8 cellular contexts compared by ENCODE assay signal in genomic region chr1:64469121-64469520, GRCh38. TPM values are rescaled to one million over a fixed set of nuclear protein-coding genes. Genes with fewer than 3 reads are reported as not detected.
DNase-seq lines count a peak whose midpoint lies in the region; TF ChIP-seq lines count a peak whose summit lies in the region.

No MANE protein-coding gene starts in this region.

- H3K9me3 ChIP-seq in tibial artery (no peaks in the 10 kb centered on the region), Peyer's patch (no peaks in the 10 kb centered on the region)

- no peaks in the 10 kb centered on the region for H3K9me3 Mint-ChIP-seq in activated naive CD4-positive, alpha-beta T cell treated with anti-CD3 and anti-CD28 coated beads, Interleukin-2, amount 10 ng/mL, durations not matched to agents 7 days and 5 days
- no peaks in the 10 kb centered on the region for H3K9me3 Mint-ChIP-seq in activated T-helper 1 cell treated with anti-CD3 and anti-CD28 coated beads, Interleukin-12 subunit alpha, Interleukin-12 subunit beta, Interleukin-2, Interleukin-4 antibody, amounts not matched to agents 30 ng/mL and 10 ng/mL and 1 ng/mL, durations not matched to agents 14 hours and 24 hours and 36 hours
- peaks cover 0 to 5% (median 0%) of the 10 kb centered on the region in 6 donors for H3K9me3 Mint-ChIP-seq in immature natural killer cell

- peaks cover 2% of the 10 kb centered on the region for H3K36me3 Mint-ChIP-seq in activated naive CD4-positive, alpha-beta T cell treated with anti-CD3 and anti-CD28 coated beads, Interleukin-2, amount 10 ng/mL, durations not matched to agents 7 days and 5 days
- H3K36me3 Mint-ChIP-seq in activated T-helper 1 cell treated with anti-CD3 and anti-CD28 coated beads, Interleukin-12 subunit alpha, Interleukin-12 subunit beta, Interleukin-2, Interleukin-4 antibody, amounts not matched to agents 30 ng/mL and 10 ng/mL and 1 ng/mL, durations not matched to agents 14 hours and 24 hours and 36 hours (ENCODE audit: low read depth): no peaks in the 10 kb centered on the region
- H3K36me3 Mint-ChIP-seq in immature natural killer cell: no peaks in the 10 kb centered on the region

- H3K4me3 Mint-ChIP-seq in activated naive CD4-positive, alpha-beta T cell treated with anti-CD3 and anti-CD28 coated beads, Interleukin-2, amount 10 ng/mL, durations not matched to agents 7 days and 5 days: peak overlapping the region; percentile 56
- peak overlapping the region; percentile 41 for H3K4me3 Mint-ChIP-seq in activated T-helper 1 cell treated with anti-CD3 and anti-CD28 coated beads, Interleukin-12 subunit alpha, Interleukin-12 subunit beta, Interleukin-2, Interleukin-4 antibody, amounts not matched to agents 30 ng/mL and 10 ng/mL and 1 ng/mL, durations not matched to agents 14 hours and 24 hours and 36 hours
- peak overlapping the region in 3 of 5 donors; percentile 8 to 34 (median 8) for H3K4me3 Mint-ChIP-seq in immature natural killer cell

- H3K27ac ChIP-seq in tibial artery (no peak overlapping the region), Peyer's patch (no peak overlapping the region)

- intact Hi-C loops in activated T-helper 1 cell treated with anti-CD3 and anti-CD28 coated beads, Interleukin-12 subunit alpha, Interleukin-12 subunit beta, Interleukin-2, Interleukin-4 antibody, amounts not matched to agents 30 ng/mL and 10 ng/mL and 1 ng/mL, durations not matched to agents 14 hours and 24 hours and 36 hours (cut with micrococcal nuclease): no loop called here
- intact Hi-C loops in tibial artery (cut with DNase I; ENCODE audit: low total_unique reads): no loop called here

- no peaks in the 10 kb centered on the region for H3K27me3 ChIP-seq in tibial artery
- peaks cover 0 to 8% of the 10 kb centered on the region in 2 donors for H3K27me3 ChIP-seq in Peyer's patch

- H3K4me3 ChIP-seq in tibial artery (peak overlapping the region; percentile 73 to 87), Peyer's patch (no peak overlapping the region)

- no peak for TF ChIP-seq POLR2A in Peyer's patch (IDR thresholded peaks at IDR 0.05)

- H3K4me1 ChIP-seq in tibial artery: peaks cover 0 to 25% (median 11%) of the 10 kb centered on the region in 4 donors
- peaks cover 0 to 11% (median 6%) of the 10 kb centered on the region in 4 donors for H3K4me1 ChIP-seq in Peyer's patch

- H3K27ac Mint-ChIP-seq in activated naive CD4-positive, alpha-beta T cell treated with anti-CD3 and anti-CD28 coated beads, Interleukin-2, amount 10 ng/mL, durations not matched to agents 7 days and 5 days: no peak overlapping the region
- no peak overlapping the region for H3K27ac Mint-ChIP-seq in activated T-helper 1 cell treated with anti-CD3 and anti-CD28 coated beads, Interleukin-12 subunit alpha, Interleukin-12 subunit beta, Interleukin-2, Interleukin-4 antibody, amounts not matched to agents 30 ng/mL and 10 ng/mL and 1 ng/mL, durations not matched to agents 14 hours and 24 hours and 36 hours
- H3K27ac Mint-ChIP-seq in immature natural killer cell: no peak overlapping the region

- peaks cover 18% of the 10 kb centered on the region for H3K4me1 Mint-ChIP-seq in activated naive CD4-positive, alpha-beta T cell treated with anti-CD3 and anti-CD28 coated beads, Interleukin-2, amount 10 ng/mL, durations not matched to agents 7 days and 5 days
- peaks cover 11% of the 10 kb centered on the region for H3K4me1 Mint-ChIP-seq in activated T-helper 1 cell treated with anti-CD3 and anti-CD28 coated beads, Interleukin-12 subunit alpha, Interleukin-12 subunit beta, Interleukin-2, Interleukin-4 antibody, amounts not matched to agents 30 ng/mL and 10 ng/mL and 1 ng/mL, durations not matched to agents 14 hours and 24 hours and 36 hours (ENCODE audit: low read depth)
- peaks cover 11 to 23% of the 10 kb centered on the region in 2 donors for H3K4me1 Mint-ChIP-seq in immature natural killer cell

- H3K27me3 Mint-ChIP-seq in activated naive CD4-positive, alpha-beta T cell treated with anti-CD3 and anti-CD28 coated beads, Interleukin-2, amount 10 ng/mL, durations not matched to agents 7 days and 5 days: peaks cover 55% of the 10 kb centered on the region
- H3K27me3 Mint-ChIP-seq in activated T-helper 1 cell treated with anti-CD3 and anti-CD28 coated beads, Interleukin-12 subunit alpha, Interleukin-12 subunit beta, Interleukin-2, Interleukin-4 antibody, amounts not matched to agents 30 ng/mL and 10 ng/mL and 1 ng/mL, durations not matched to agents 14 hours and 24 hours and 36 hours (ENCODE audit: insufficient read depth): peaks cover 59% of the 10 kb centered on the region
- H3K27me3 Mint-ChIP-seq in immature natural killer cell (ENCODE audit: low read depth in 3 of 3): peaks cover 8 to 28% (median 20%) of the 10 kb centered on the region in 3 donors

- no peaks in the 10 kb centered on the region for H3K36me3 ChIP-seq in tibial artery
- H3K36me3 ChIP-seq in Peyer's patch: no peaks in the 10 kb centered on the region

- TF ChIP-seq CTCF in tibial artery (IDR thresholded peaks at IDR 0.05) (no peak), Peyer's patch (IDR thresholded peaks at IDR 0.05) (no peak)

- CTCF ChIA-PET in activated naive CD4-positive, alpha-beta T cell treated with anti-CD3 and anti-CD28 coated beads, Interleukin-2, amount 10 ng/mL, durations not matched to agents 7 days and 5 days (lab: Charles Lee): no interaction called here

- DNase-seq in activated naive CD4-positive, alpha-beta T cell treated with anti-CD3 and anti-CD28 coated beads, Interleukin-2, amount 10 ng/mL, durations not matched to agents 7 days and 5 days: no peak
- no peak for DNase-seq in activated naive CD4-positive, alpha-beta T cell (lab: John Stamatoyannopoulos, UW)
- no peak for DNase-seq in activated T-helper 1 cell treated with anti-CD3 and anti-CD28 coated beads, Interleukin-12 subunit alpha, Interleukin-12 subunit beta, Interleukin-2, Interleukin-4 antibody, amounts not matched to agents 30 ng/mL and 10 ng/mL and 1 ng/mL, durations not matched to agents 14 hours and 24 hours and 36 hours (ENCODE audit: low spot score)
- DNase-seq in immature natural killer cell (no peak), tibial artery (no peak), Peyer's patch (no peak), nucleus accumbens (lab: John Stamatoyannopoulos, UW) (no peak), AG08396 (ENCODE audit: low spot score) (no peak)

RNA-seq across cellular contexts. Expression of gene CACHD1, which starts 0.8 kb away (rescaled TPM):
- 0.10 and 0.13 TPM in 2 replicates for total RNA-seq in activated T-helper 1 cell treated with anti-CD3 and anti-CD28 coated beads, Interleukin-12 subunit alpha, Interleukin-12 subunit beta, Interleukin-2, Interleukin-4 antibody, amounts not matched to agents 30 ng/mL and 10 ng/mL and 1 ng/mL, durations not matched to agents 14 hours and 24 hours and 36 hours
- not detected for polyA plus RNA-seq in immature natural killer cell
- total RNA-seq in Peyer's patch: 10 to 100 TPM in 1 of 4 donors, 1 to 10 TPM in 3; 3.3 to 10.7 (median 6.3) TPM

Comparison
In these comparisons a context has a peak if more than half of its experiments do, and no peak if none do; other contexts are left out.
1. H3K4me3 ChIP-seq: peak in tibial artery (2 of 2); none in Peyer's patch (0 of 4).
2. Peak in every context shown above with its lines, with median percentiles within 50 percentile points of each other: H3K4me3 Mint-ChIP-seq.